ENCODE assay signal across 21 cellular contexts in genomic region chr3:110267304-110267703, GRCh38.
DNase-seq lines count a peak whose midpoint lies in the region; ATAC-seq and TF ChIP-seq lines count a peak whose summit lies in the region.
"Had no signal": no experiment of that assay in that cellular context is flagged by ENCODE, and none has a peak within 500 bp of the region (broad histone marks: within the 10 kb centered on the region; RNA-seq: fewer than 3 reads in every experiment).

No MANE protein-coding gene starts in this region.

- no peaks in the 10 kb centered on the region for H3K27me3 ChIP-seq in DND-41 (ENCODE audit: insufficient read depth, low read length, poor library complexity)
- no peaks in the 10 kb centered on the region for H3K27me3 ChIP-seq in neural progenitor cell
- no peaks in the 10 kb centered on the region for H3K27me3 ChIP-seq in smooth muscle cell (ENCODE audit: low read depth)
- no peaks in the 10 kb centered on the region for H3K27me3 ChIP-seq in colonic mucosa
- H3K27me3 ChIP-seq: BLaER1, SJCRH30 had no signal

- H3K4me2 ChIP-seq in DND-41 (ENCODE audit: insufficient read depth, low read length) (no peak overlapping the region), neural progenitor cell (no peak overlapping the region), smooth muscle cell (no peak overlapping the region)
- H3K4me2 ChIP-seq: BLaER1, PC-9 had no signal

- H3K36me3 Mint-ChIP-seq in neural progenitor cell = no peaks in the 10 kb centered on the region
- H3K36me3 Mint-ChIP-seq: CD4-positive, CD25-positive, alpha-beta regulatory T cell had no signal

- no peaks in the 10 kb centered on the region for H3K9me3 Mint-ChIP-seq in neural progenitor cell

- H3K4me1 ChIP-seq in DND-41 (ENCODE audit: insufficient read depth, low read length) = no peaks in the 10 kb centered on the region
- no peaks in the 10 kb centered on the region for H3K4me1 ChIP-seq in neural progenitor cell
- H3K4me1 ChIP-seq in smooth muscle cell (ENCODE audit: low read depth) = no peaks in the 10 kb centered on the region
- no peaks in the 10 kb centered on the region for H3K4me1 ChIP-seq in colonic mucosa
- H3K4me1 ChIP-seq: BLaER1, SJCRH30 had no signal

- no peak overlapping the region for H3K4me3 ChIP-seq in DND-41 (ENCODE audit: low read depth in 1 of 2, low read length in 2 of 2)
- H3K4me3 ChIP-seq in neural progenitor cell = no peak overlapping the region
- H3K4me3 ChIP-seq in smooth muscle cell = no peak overlapping the region
- H3K4me3 ChIP-seq in colonic mucosa = no peak overlapping the region
- H3K4me3 ChIP-seq: BLaER1, PC-9, SJCRH30 had no signal

- H3K27ac ChIP-seq in DND-41 (ENCODE audit: low read length) (no peak overlapping the region), neural progenitor cell (no peak overlapping the region), smooth muscle cell (ENCODE audit: low read depth) (no peak overlapping the region), colonic mucosa (no peak overlapping the region)
- H3K27ac ChIP-seq: BLaER1, PC-9, SJCRH30 had no signal

- H3K4me1 Mint-ChIP-seq in neural progenitor cell = peaks cover 9% of the 10 kb centered on the region
- H3K4me1 Mint-ChIP-seq: CD4-positive, CD25-positive, alpha-beta regulatory T cell had no signal

- no peak overlapping the region for H3K4me3 Mint-ChIP-seq in neural progenitor cell
- H3K4me3 Mint-ChIP-seq: CD4-positive, CD25-positive, alpha-beta regulatory T cell had no signal

- no peaks in the 10 kb centered on the region for H3K36me3 ChIP-seq in DND-41 (ENCODE audit: insufficient read depth, low read length)
- no peaks in the 10 kb centered on the region for H3K36me3 ChIP-seq in neural progenitor cell
- no peaks in the 10 kb centered on the region for H3K36me3 ChIP-seq in smooth muscle cell (ENCODE audit: low read depth)
- no peaks in the 10 kb centered on the region for H3K36me3 ChIP-seq in colonic mucosa
- H3K36me3 ChIP-seq: BLaER1, SJCRH30 had no signal

- no peaks in the 10 kb centered on the region for H3K27me3 Mint-ChIP-seq in neural progenitor cell (ENCODE audit: insufficient read depth, low read depth)
- H3K27me3 Mint-ChIP-seq: CD4-positive, CD25-positive, alpha-beta regulatory T cell had no signal

- WGBS in smooth muscle cell (ENCODE audit: low lambda C conversion rate) = 75% methylated on average over 3 of the region's 3 CpGs

- intact Hi-C loops in colonic mucosa (cut with DNase I) = no loop called here

- H2AFZ ChIP-seq in DND-41 (ENCODE audit: low read depth, low read length) (no peak overlapping the region; the same call in 1 of the 2 replicates), neural progenitor cell (replicated peaks) (no peak overlapping the region), smooth muscle cell (ENCODE audit: low read depth) (no peak overlapping the region)
- H2AFZ ChIP-seq: PC-9 had no signal

- H3K79me2 ChIP-seq in DND-41 (ENCODE audit: insufficient read depth, low read length) (no peaks in the 10 kb centered on the region), neural progenitor cell (ENCODE audit: low read depth) (no peaks in the 10 kb centered on the region), smooth muscle cell (ENCODE audit: low read depth) (no peaks in the 10 kb centered on the region)

- H4K20me1 ChIP-seq in DND-41 (ENCODE audit: insufficient read depth, low read length) (no peaks in the 10 kb centered on the region), neural progenitor cell (ENCODE audit: low read depth) (no peaks in the 10 kb centered on the region), smooth muscle cell (ENCODE audit: low read depth) (no peaks in the 10 kb centered on the region)
- H4K20me1 ChIP-seq: BLaER1 had no signal

- H3K9ac ChIP-seq in DND-41 (ENCODE audit: low read depth, low read length) (no peak overlapping the region), neural progenitor cell (no peak overlapping the region), smooth muscle cell (ENCODE audit: low read depth) (no peak overlapping the region), colonic mucosa (ENCODE audit: low read depth in 2 of 2, low read length in 2 of 2) (no peak overlapping the region)
- H3K9ac ChIP-seq: BLaER1 had no signal

- peak; percentile 35; the same call in 1 of the 3 replicates for ATAC-seq in DND-41 (ENCODE audit: insufficient read depth, low read depth)
- ATAC-seq: Right ventricle myocardium inferior, SK-N-SH treated with all-trans-retinoic acid at 6 μM for 48 hours had no signal

- H3K27ac Mint-ChIP-seq in neural progenitor cell = no peak overlapping the region
- H3K27ac Mint-ChIP-seq: CD4-positive, CD25-positive, alpha-beta regulatory T cell had no signal

- H3F3A ChIP-seq in neural progenitor cell (ENCODE audit: low read depth) = no peaks in the 10 kb centered on the region
- H3F3A ChIP-seq in smooth muscle cell (ENCODE audit: low read depth) = no peaks in the 10 kb centered on the region

- H3K9me3 ChIP-seq in DND-41 (ENCODE audit: insufficient read depth, low read length, severe bottlenecking) (no peaks in the 10 kb centered on the region), neural progenitor cell (ENCODE audit: low read depth) (no peaks in the 10 kb centered on the region), smooth muscle cell (replicated peaks; ENCODE audit: low read depth) (no peaks in the 10 kb centered on the region), colonic mucosa (no peaks in the 10 kb centered on the region)
- H3K9me3 ChIP-seq: BLaER1, SJCRH30 had no signal

- no peak for DNase-seq in DND-41
- peak; percentile 31 for DNase-seq in KG1 (lab: John Stamatoyannopoulos, UW)
- peak; percentile 2 for DNase-seq in dermis blood vessel endothelial cell
- DNase-seq in neural progenitor cell (ENCODE audit: low spot score) = peak; percentile 7
- no peak for DNase-seq in Kasumi-1 (lab: John Stamatoyannopoulos, UW)
- DNase-seq in smooth muscle cell (lab: John Stamatoyannopoulos, UW; ENCODE audit: unreplicated experiment) = no peak
- DNase-seq in colonic mucosa = no peak
- DNase-seq: CD4-positive, CD25-positive, alpha-beta regulatory T cell; KBM-7; NCI-H1105; NCI-H1436 treated with DMSO at 0.1 percent for 48 hours; NCI-H1930; NCI-H446; NCI-H526; NCI-H82; NK-92 treated with Interleukin-12 subunit alpha and Interleukin-12 subunit beta, amount 100 ng/mL, for 24 hours; PC-9; SJCRH30 had no signal

- TF ChIP-seq CTCF in DND-41 (IDR thresholded peaks at IDR 0.05; ENCODE audit: borderline replicate concordance, extremely low read depth, low read length, poor library complexity, severe bottlenecking) (peak; percentile 7), neural progenitor cell (IDR thresholded peaks at IDR 0.05) (no peak), smooth muscle cell (IDR thresholded peaks at IDR 0.05; ENCODE audit: borderline replicate concordance, insufficient read depth, poor library complexity, severe bottlenecking) (no peak), colonic mucosa (IDR thresholded peaks at IDR 0.05) (no peak)

Comparison
In these comparisons a context has a peak if more than half of its experiments do, and no peak if none do; other contexts are left out.
1. DNase-seq: peak in KG1 (single experiment), dermis blood vessel endothelial cell (single experiment) and neural progenitor cell (single experiment); none in DND-41 (single experiment), Kasumi-1 (0 of 2), smooth muscle cell (single experiment) and colonic mucosa (single experiment).